8 cellular contexts compared by ENCODE assay signal in the genomic region with DNA sequence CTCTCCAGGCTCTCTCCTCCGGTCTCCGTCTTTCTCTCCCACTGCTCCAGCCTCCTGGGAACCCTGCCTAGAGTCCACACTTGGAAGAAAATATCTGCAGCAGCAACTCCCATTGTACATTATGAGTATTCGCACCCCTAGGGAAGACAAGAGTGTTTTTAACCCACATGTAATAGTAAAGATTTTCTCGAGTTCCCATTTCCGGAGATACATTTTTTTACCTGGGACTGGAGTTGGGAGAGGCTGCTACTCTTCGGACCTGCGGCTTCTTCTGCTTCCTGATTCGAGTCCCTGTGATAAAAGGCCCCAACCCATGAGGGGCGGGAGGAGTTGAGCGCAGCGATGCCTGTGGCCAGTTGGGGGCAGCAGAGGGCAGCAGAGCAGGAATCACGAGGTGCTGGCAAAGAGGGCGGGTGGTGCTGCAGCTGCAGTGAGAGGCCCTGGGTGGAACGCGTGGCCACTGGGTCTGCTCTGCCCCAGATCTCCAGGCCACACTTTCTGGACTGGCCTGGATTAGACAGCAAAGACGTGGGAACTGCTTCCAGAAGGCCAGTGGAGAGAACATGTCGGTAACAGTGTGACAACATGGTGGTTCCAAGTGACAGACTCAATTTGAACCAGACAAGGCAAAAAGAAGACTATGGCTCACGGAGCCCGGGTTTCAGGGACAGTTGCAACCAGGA.
A peak's percentile ranks its signal among the peaks of the same experiment; 100 is the strongest.
DNase-seq lines count a peak whose midpoint lies in the region; ATAC-seq and TF ChIP-seq lines count a peak whose summit lies in the region.

No MANE protein-coding gene starts in this region.

- DNase-seq in GM06990 (ENCODE audit: extremely low read depth, insufficient read length) (peak; percentile 55), M059J (ENCODE audit: low read depth) (peak; percentile 48), Peyer's patch (peak; percentile 32 to 82 (median 77)), foreskin keratinocyte (peak in 1 of 2 donors; percentile 2), non-pigmented ciliary epithelial cell (ENCODE audit: low read depth) (peak; percentile 5), tibial artery (peak; percentile 49 to 72)
- DNase-seq in activated T-helper 9 cell treated with anti-CD3 and anti-CD28 coated beads, Interleukin-2, amount 50 U/mL, for 16 hours (ENCODE audit: low read depth), result peak; percentile 16

- H3K4me1 ChIP-seq in Peyer's patch (no peaks in the 10 kb centered on the region), foreskin keratinocyte (no peaks in the 10 kb centered on the region), tibial artery (peaks cover 0 to 4% (median 2%) of the 10 kb centered on the region in 4 donors)

- intact Hi-C loops in tibial artery (cut with DNase I; ENCODE audit: low total_unique reads), result loop anchor here (1.0 to 5.0 kb wide), 2 partner anchors 67 to 729 kb away; no protein-coding TSS in a partner anchor

- no peak overlapping the region for H3K27ac ChIP-seq in Peyer's patch
- no peak overlapping the region for H3K27ac ChIP-seq in foreskin keratinocyte
- no peak overlapping the region for H3K27ac ChIP-seq in tibial artery

- TF ChIP-seq CTCF in GM06990 (IDR thresholded peaks at IDR 0.05; ENCODE audit: insufficient read depth, low read length, poor library complexity, severe bottlenecking) (peak; percentile 96), Peyer's patch (IDR thresholded peaks at IDR 0.05) (peak; percentile 54 to 82 (median 78)), foreskin keratinocyte (conservative IDR thresholded peaks at IDR 0.05) (peak; percentile 81), tibial artery (IDR thresholded peaks at IDR 0.05) (peak; percentile 53 to 61)

- peaks cover 2% of the 10 kb centered on the region for H3K27me3 ChIP-seq in GM06990 (replicated peaks; ENCODE audit: control insufficient read depth, insufficient read depth, low read length)
- H3K27me3 ChIP-seq in Peyer's patch, result no peaks in the 10 kb centered on the region
- H3K27me3 ChIP-seq in foreskin keratinocyte, result peaks cover 8% of the 10 kb centered on the region
- H3K27me3 ChIP-seq in tibial artery, result peaks cover 0 to 55% of the 10 kb centered on the region in 2 donors

- H3K36me3 ChIP-seq in GM06990 (ENCODE audit: control insufficient read depth, insufficient read depth, low read length), result no peaks in the 10 kb centered on the region
- no peaks in the 10 kb centered on the region for H3K36me3 ChIP-seq in Peyer's patch
- no peaks in the 10 kb centered on the region for H3K36me3 ChIP-seq in tibial artery

- ATAC-seq in foreskin keratinocyte (peak; percentile 86), HG02885 (IDR thresholded peaks at IDR 0.05; ENCODE audit: poor library complexity, unreplicated experiment) (no peak)

- no peak for TF ChIP-seq POLR2A in Peyer's patch (IDR thresholded peaks at IDR 0.05)

- H3K9me3 ChIP-seq in Peyer's patch, result no peaks in the 10 kb centered on the region
- no peaks in the 10 kb centered on the region for H3K9me3 ChIP-seq in tibial artery

- H3K4me3 ChIP-seq in GM06990 (replicated peaks; ENCODE audit: low read depth, low read length), result no peak overlapping the region
- H3K4me3 ChIP-seq in Peyer's patch, result no peak overlapping the region
- H3K4me3 ChIP-seq in tibial artery, result no peak overlapping the region
